In the genomic region with DNA sequence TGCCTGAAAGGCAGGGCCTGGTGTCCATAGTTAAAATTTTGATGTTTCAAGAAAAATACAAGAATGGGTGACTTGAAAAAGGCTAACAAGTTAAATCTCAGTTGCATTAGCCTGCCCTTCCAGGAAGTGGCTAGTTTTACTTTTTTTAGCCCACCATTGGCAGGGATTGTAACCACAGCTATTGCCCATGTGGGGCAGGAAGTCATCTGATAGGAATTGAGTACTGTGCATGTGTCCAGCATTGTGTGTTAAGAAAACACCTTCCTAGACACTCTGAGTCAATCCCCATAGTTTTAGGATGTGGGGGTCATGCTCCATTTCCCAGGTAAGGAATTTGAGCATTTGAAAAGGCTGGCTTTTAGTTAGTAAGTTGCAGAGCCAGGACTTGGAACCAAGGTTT, we compare ENCODE assay signal across 20 cellular contexts. TPM values are rescaled to one million over a fixed set of nuclear protein-coding genes. Genes with fewer than 3 reads are reported as not detected.
DNase-seq lines count a peak whose midpoint lies in the region; ATAC-seq and TF ChIP-seq lines count a peak whose summit lies in the region.
"Had no signal": no experiment of that assay in that cellular context is flagged by ENCODE, and none has a peak within 500 bp of the region (broad histone marks: within the 10 kb centered on the region; RNA-seq: fewer than 3 reads in every experiment).

No MANE protein-coding gene starts in this region.

- no TSS peak for BruUV-seq in Caco-2 (replicated peaks; lab: Mats Ljungman, UMichigan)

- peaks cover 19% of the 10 kb centered on the region for H3K4me1 Mint-ChIP-seq in activated naive CD8-positive, alpha-beta T cell treated with anti-CD3 and anti-CD28 coated beads, Interleukin-2, amount 10 ng/mL, durations not matched to agents 7 days and 5 days
- peaks cover 3% of the 10 kb centered on the region for H3K4me1 Mint-ChIP-seq in activated naive CD8-positive, alpha-beta T cell treated with anti-CD3 and anti-CD28 coated beads for 36 hours
- no peaks in the 10 kb centered on the region for H3K4me1 Mint-ChIP-seq in Caco-2 (ENCODE audit: low read depth, unreplicated experiment)
- H3K4me1 Mint-ChIP-seq: natural killer cell had no signal

- H3K4me1 ChIP-seq in Caco-2 = no peaks in the 10 kb centered on the region
- H3K4me1 ChIP-seq: left lung, prostate gland, SJCRH30, upper lobe of left lung had no signal

- DNase-seq in activated naive CD8-positive, alpha-beta T cell treated with anti-CD3 and anti-CD28 coated beads, Interleukin-2, amount 10 ng/mL, durations not matched to agents 7 days and 5 days = no peak
- DNase-seq in activated naive CD8-positive, alpha-beta T cell treated with anti-CD3 and anti-CD28 coated beads for 36 hours = no peak
- DNase-seq in SK-MEL-5 (ENCODE audit: low read depth, low spot score) (peak; percentile 20), fibroblast of pulmonary artery (ENCODE audit: low read depth) (peak; percentile 3), medulla oblongata (ENCODE audit: extremely low spot score) (no peak), Caco-2 (no peak), COR-L47 (lab: John Stamatoyannopoulos, UW) (no peak)
- DNase-seq: hippocampal formation; KBM-7; left lung; natural killer cell; NCI-H1694; NCI-H345; stimulated activated CD4-positive, alpha-beta T cell treated with anti-CD3 and anti-CD28 coated beads, Interleukin-12 subunit alpha, Interleukin-12 subunit beta, amount 100 ng/mL, for 4 hours; stimulated activated naive CD4-positive, alpha-beta T cell treated with Interleukin-2 at 50 U/mL for 16 hours; T1000; upper lobe of left lung had no signal

- H3K27me3 Mint-ChIP-seq in activated naive CD8-positive, alpha-beta T cell treated with anti-CD3 and anti-CD28 coated beads, Interleukin-2, amount 10 ng/mL, durations not matched to agents 7 days and 5 days = no peaks in the 10 kb centered on the region
- H3K27me3 Mint-ChIP-seq in activated naive CD8-positive, alpha-beta T cell treated with anti-CD3 and anti-CD28 coated beads for 36 hours = no peaks in the 10 kb centered on the region
- H3K27me3 Mint-ChIP-seq in Caco-2 (ENCODE audit: insufficient read depth, unreplicated experiment) = no peaks in the 10 kb centered on the region

- H3K27me3 ChIP-seq in Caco-2 (replicated peaks; ENCODE audit: control insufficient read depth, insufficient read depth, low read length) = no peaks in the 10 kb centered on the region
- H3K27me3 ChIP-seq: left lung, SJCRH30, upper lobe of left lung had no signal

- intact Hi-C loops in Caco-2 (cut with micrococcal nuclease; ENCODE audit: unreplicated experiment) = no loop called here

- in situ Hi-C loops in SK-MEL-5 (cut with HindIII; ENCODE audit: low pct_unique_long_range_greater_than_20kb, low sequenced_read_pairs) = no loop called here

- H3K4me3 ChIP-seq in fibroblast of pulmonary artery (replicated peaks; ENCODE audit: low read depth, low read length) = no peak overlapping the region
- H3K4me3 ChIP-seq in Caco-2 (ENCODE audit: low read depth, low read length) = no peak overlapping the region
- H3K4me3 ChIP-seq: left lung, prostate gland, SJCRH30, upper lobe of left lung had no signal

- H3K9me3 ChIP-seq in Caco-2 = no peaks in the 10 kb centered on the region
- H3K9me3 ChIP-seq: left lung, prostate gland, SJCRH30, upper lobe of left lung had no signal

- ATAC-seq in activated naive CD8-positive, alpha-beta T cell treated with anti-CD3 and anti-CD28 coated beads, Interleukin-2, amount 10 ng/mL, durations not matched to agents 7 days and 5 days (ENCODE audit: low read depth) = peak; percentile 43
- no peak for ATAC-seq in HG02840 (IDR thresholded peaks at IDR 0.05; ENCODE audit: low FRiP score, unreplicated experiment)
- ATAC-seq: left lung, natural killer cell had no signal

- H3K27ac Mint-ChIP-seq in activated naive CD8-positive, alpha-beta T cell treated with anti-CD3 and anti-CD28 coated beads, Interleukin-2, amount 10 ng/mL, durations not matched to agents 7 days and 5 days = peak overlapping the region; percentile 24
- no peak overlapping the region for H3K27ac Mint-ChIP-seq in activated naive CD8-positive, alpha-beta T cell treated with anti-CD3 and anti-CD28 coated beads for 36 hours
- H3K27ac Mint-ChIP-seq in Caco-2 (ENCODE audit: unreplicated experiment) = no peak overlapping the region
- H3K27ac Mint-ChIP-seq: natural killer cell had no signal

- H3K9me3 Mint-ChIP-seq in activated naive CD8-positive, alpha-beta T cell treated with anti-CD3 and anti-CD28 coated beads, Interleukin-2, amount 10 ng/mL, durations not matched to agents 7 days and 5 days = no peaks in the 10 kb centered on the region
- no peaks in the 10 kb centered on the region for H3K9me3 Mint-ChIP-seq in activated naive CD8-positive, alpha-beta T cell treated with anti-CD3 and anti-CD28 coated beads for 36 hours
- no peaks in the 10 kb centered on the region for H3K9me3 Mint-ChIP-seq in Caco-2 (ENCODE audit: unreplicated experiment)
- H3K9me3 Mint-ChIP-seq: natural killer cell had no signal

- no peaks in the 10 kb centered on the region for H3K36me3 ChIP-seq in Caco-2 (ENCODE audit: control insufficient read depth, insufficient read depth, low read length)
- H3K36me3 ChIP-seq: left lung, prostate gland, SJCRH30 had no signal

- CTCF ChIA-PET in Caco-2 (lab: Charles Lee) = interaction anchor here (0.8 kb wide), 1 partner anchor 179 kb away, joined by 3 read pairs; a partner anchor contains a TSS

- peaks cover 2% of the 10 kb centered on the region for H3K36me3 Mint-ChIP-seq in activated naive CD8-positive, alpha-beta T cell treated with anti-CD3 and anti-CD28 coated beads, Interleukin-2, amount 10 ng/mL, durations not matched to agents 7 days and 5 days
- no peaks in the 10 kb centered on the region for H3K36me3 Mint-ChIP-seq in activated naive CD8-positive, alpha-beta T cell treated with anti-CD3 and anti-CD28 coated beads for 36 hours
- H3K36me3 Mint-ChIP-seq in Caco-2 (ENCODE audit: insufficient read depth, unreplicated experiment) = peaks cover 5% of the 10 kb centered on the region
- H3K36me3 Mint-ChIP-seq: natural killer cell had no signal

- TF ChIP-seq CTCF in fibroblast of pulmonary artery (IDR thresholded peaks at IDR 0.05; ENCODE audit: low read length, missing control alignments) = no peak
- TF ChIP-seq CTCF in Caco-2 (IDR thresholded peaks at IDR 0.05; ENCODE audit: insufficient read depth in 1 of 2, low read depth in 1 of 2, low read length in 1 of 2, severe bottlenecking in 1 of 2, unreplicated experiment in 1 of 2) = no peak

- peak overlapping the region; percentile 10 for H3K4me3 Mint-ChIP-seq in activated naive CD8-positive, alpha-beta T cell treated with anti-CD3 and anti-CD28 coated beads, Interleukin-2, amount 10 ng/mL, durations not matched to agents 7 days and 5 days
- no peak overlapping the region for H3K4me3 Mint-ChIP-seq in activated naive CD8-positive, alpha-beta T cell treated with anti-CD3 and anti-CD28 coated beads for 36 hours
- H3K4me3 Mint-ChIP-seq in Caco-2 (ENCODE audit: unreplicated experiment) = no peak overlapping the region
- H3K4me3 Mint-ChIP-seq: natural killer cell had no signal

- POLR2A ChIA-PET in activated naive CD8-positive, alpha-beta T cell treated with anti-CD3 and anti-CD28 coated beads, Interleukin-2, amount 10 ng/mL, durations not matched to agents 7 days and 5 days (lab: Charles Lee) = no interaction called here
- POLR2A ChIA-PET in Caco-2 (lab: Charles Lee) = no interaction called here

RNA-seq across cellular contexts. Expression of a gene that starts 26.9 kb away (rescaled TPM):
- 10 to 100 TPM; 32.0 to 36.8 TPM for total RNA-seq in activated naive CD8-positive, alpha-beta T cell treated with anti-CD3 and anti-CD28 coated beads, Interleukin-2, amount 10 ng/mL, durations not matched to agents 7 days and 5 days
- total RNA-seq in activated naive CD8-positive, alpha-beta T cell treated with anti-CD3 and anti-CD28 coated beads for 36 hours = 10 to 100 TPM; 31.6 to 32.3 TPM
- 35.2 and 35.4 TPM in 2 replicates for total RNA-seq in SK-MEL-5 (2014; rRNA removed; shearing (Covaris generic))
- polyA plus RNA-seq in SK-MEL-5 (2015; cell fraction: cytosol; rRNA removed) = 26.8 and 40.1 TPM in 2 replicates
- 15.8 and 17.7 TPM in 2 replicates for polyA plus RNA-seq in SK-MEL-5 (2015; cell fraction: nucleus; rRNA removed)
- total RNA-seq in Caco-2 (2022) = 36.4 and 40.9 TPM in 2 replicates

Comparison
In these comparisons a context has a peak if more than half of its experiments do, and no peak if none do; other contexts are left out.
1. DNase-seq: peak in SK-MEL-5 (single experiment) and fibroblast of pulmonary artery (single experiment); none in activated naive CD8-positive, alpha-beta T cell treated with anti-CD3 and anti-CD28 coated beads, Interleukin-2, amount 10 ng/mL, durations not matched to agents 7 days and 5 days (single experiment), activated naive CD8-positive, alpha-beta T cell treated with anti-CD3 and anti-CD28 coated beads for 36 hours (single experiment), medulla oblongata (single experiment), Caco-2 (0 of 2) and COR-L47 (single experiment).